21 cellular contexts compared by ENCODE assay signal in the genomic region with DNA sequence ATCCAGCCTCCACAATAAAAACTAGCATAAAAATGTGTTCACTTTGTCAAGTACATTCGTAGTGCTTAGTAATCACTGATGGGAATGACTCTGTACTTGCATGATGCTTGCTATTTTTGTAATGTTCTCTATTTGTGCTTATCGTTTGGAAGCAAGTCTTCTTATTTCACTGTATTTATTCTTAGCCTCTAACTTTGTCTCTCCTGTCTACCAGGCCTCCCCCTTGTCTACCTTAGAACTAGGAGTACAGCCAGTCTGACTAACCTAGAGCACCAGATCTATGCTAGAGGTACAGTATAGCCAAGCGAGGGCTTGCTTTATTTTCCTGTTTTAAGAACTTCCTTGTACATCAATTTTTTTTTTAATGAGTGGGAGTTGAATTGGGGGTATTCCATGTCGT.
DNase-seq lines count a peak whose midpoint lies in the region; ATAC-seq and TF ChIP-seq lines count a peak whose summit lies in the region.
"Had no signal": no experiment of that assay in that cellular context is flagged by ENCODE, and none has a peak within 500 bp of the region (broad histone marks: within the 10 kb centered on the region; RNA-seq: fewer than 3 reads in every experiment).

No MANE protein-coding gene starts in this region.

- no peak for TF ChIP-seq EP300 in tibial nerve (IDR thresholded peaks at IDR 0.05)

- no peaks in the 10 kb centered on the region for H3K27me3 ChIP-seq in heart left ventricle
- H3K27me3 ChIP-seq in tibial nerve, result no peaks in the 10 kb centered on the region
- H3K27me3 ChIP-seq in SJCRH30, result no peaks in the 10 kb centered on the region
- H3K27me3 ChIP-seq: pancreas, SJSA1 had no signal

- TF ChIP-seq POLR2A in heart left ventricle (IDR thresholded peaks at IDR 0.05) (no peak), tibial nerve (IDR thresholded peaks at IDR 0.05) (no peak)

- H3K9me3 ChIP-seq in heart left ventricle (no peaks in the 10 kb centered on the region), tibial nerve (no peaks in the 10 kb centered on the region), SJCRH30 (replicated peaks) (no peaks in the 10 kb centered on the region)
- H3K9me3 ChIP-seq: Caco-2, pancreas, SJSA1 had no signal

- 32 to 38% (median 38%) methylated on average over 4 of the region's 4 CpGs for WGBS in heart left ventricle, 4 donors
- 52% methylated on average over 4 of the region's 4 CpGs for WGBS in tibial nerve, 2 donors

- H3K4me3 ChIP-seq in heart left ventricle (no peak overlapping the region), tibial nerve (no peak overlapping the region), SJCRH30 (no peak overlapping the region)
- H3K4me3 ChIP-seq: pancreas, SJSA1 had no signal

- H3K27ac ChIP-seq in heart left ventricle (peak overlapping the region; percentile 66 to 85 (median 76)), tibial nerve (peak overlapping the region in 3 of 4 donors; percentile 3 to 50 (median 6)), SJCRH30 (no peak overlapping the region)
- H3K27ac ChIP-seq: 22Rv1, SJSA1 had no signal

- intact Hi-C loops in heart left ventricle (cut with DNase I), result loop anchor here in 1 of 10 donors (10.0 kb wide), 1 partner anchor 137 kb away; no protein-coding TSS in a partner anchor

- peak; percentile 25 for DNase-seq in NCI-H1092 treated with DMSO at 0.1 percent for 48 hours (lab: John Stamatoyannopoulos, UW)
- no peak for DNase-seq in NCI-H1092 (lab: John Stamatoyannopoulos, UW)
- DNase-seq in heart left ventricle, result no peak
- peak; percentile 7 for DNase-seq in occipital lobe (lab: John Stamatoyannopoulos, UW)
- DNase-seq in tibial nerve (ENCODE audit: low spot score in 2 of 2), result no peak
- DNase-seq in UCSD-AML1 (lab: John Stamatoyannopoulos, UW; ENCODE audit: unreplicated experiment), result no peak
- no peak for DNase-seq in SJCRH30
- no peak for DNase-seq in NCI-H1694 treated with DMSO at 0.1 percent for 48 hours (lab: John Stamatoyannopoulos, UW)
- DNase-seq: activated CD4-positive, alpha-beta T cell treated with anti-CD3 and anti-CD28 coated beads for 48 hours; activated naive CD4-positive, alpha-beta T cell treated with anti-CD3 and anti-CD28 coated beads, Interleukin-2, amount 50 U/mL, for 16 hours; activated T-cell treated with anti-CD3 and anti-CD28 coated beads, Interleukin-2, amount 50 U/mL, for 72 hours; Caco-2; DND-41; natural killer cell; NCI-H1048; NCI-H2081 treated with DMSO at 0.1 percent for 48 hours; NK-92 treated with Interleukin-12 subunit alpha and Interleukin-12 subunit beta, amount 100 ng/mL, for 24 hours; pancreas had no signal

- TF ChIP-seq CTCF in heart left ventricle (IDR thresholded peaks at IDR 0.05) (no peak), tibial nerve (IDR thresholded peaks at IDR 0.05) (no peak)

- H3K4me1 ChIP-seq in heart left ventricle, result peaks cover 4 to 82% (median 60%) of the 10 kb centered on the region in 12 donors
- H3K4me1 ChIP-seq in tibial nerve, result peaks cover 0 to 69% (median 27%) of the 10 kb centered on the region in 4 donors
- peaks cover 36% of the 10 kb centered on the region for H3K4me1 ChIP-seq in SJCRH30
- H3K4me1 ChIP-seq: Caco-2, SJSA1 had no signal

- H3K36me3 ChIP-seq in heart left ventricle (peaks cover 0 to 68% (median 36%) of the 10 kb centered on the region in 9 donors), tibial nerve (peaks cover 0 to 39% (median 0%) of the 10 kb centered on the region in 3 donors), SJCRH30 (peaks cover 17% of the 10 kb centered on the region)

- ATAC-seq in heart left ventricle, result peak; percentile 81 to 90 (median 86)
- ATAC-seq: activated T-cell treated with anti-CD3 and anti-CD28 coated beads, Interleukin-2, amount 50 U/mL, for 72 hours; natural killer cell; Panc1 had no signal

Comparison
In these comparisons a context has a peak if more than half of its experiments do, and no peak if none do; other contexts are left out.
1. DNase-seq: peak in NCI-H1092 treated with DMSO at 0.1 percent for 48 hours (single experiment) and occipital lobe (single experiment); none in NCI-H1092 (single experiment), heart left ventricle (0 of 5), tibial nerve (0 of 2), UCSD-AML1 (single experiment), SJCRH30 (0 of 2) and NCI-H1694 treated with DMSO at 0.1 percent for 48 hours (single experiment).